Comparison of ENCODE assay signal across 9 cellular contexts in genomic region chr16:90106269-90106668, GRCh38. TPM values are rescaled to one million over a fixed set of nuclear protein-coding genes. Genes with fewer than 3 reads are reported as not detected.
A peak's percentile ranks its signal among the peaks of the same experiment; 100 is the strongest.
DNase-seq lines count a peak whose midpoint lies in the region; ATAC-seq and TF ChIP-seq lines count a peak whose summit lies in the region.
"Not testable (repeated sequence)": the region's sequence is repeated elsewhere in the genome, so short reads cannot be mapped to it uniquely, and the experiment has no call there.
"Had no signal": no experiment of that assay in that cellular context is flagged by ENCODE, and none has a peak within 500 bp of the region (broad histone marks: within the 10 kb centered on the region; RNA-seq: fewer than 3 reads in every experiment).

No MANE protein-coding gene starts in this region.

- DNase-seq in GM12865 (ENCODE audit: low read depth) (peak; percentile 49), activated gamma-delta T cell treated with Interleukin-2 at 50 U/mL for 16 hours (peak; percentile 64), mesenchymal stem cell (peak; percentile 32), thyroid gland (peak; percentile 46 to 60)
- peak; percentile 48 to 57 for DNase-seq in activated CD4-positive, alpha-beta T cell treated with anti-CD3 and anti-CD28 coated beads for 24 hours (ENCODE audit: low read depth in 2 of 2)
- not testable (repeated sequence) for DNase-seq in fibroblast of the aortic adventitia (ENCODE audit: low read depth)
- DNase-seq in stimulated activated CD4-positive, alpha-beta T cell treated with anti-CD3 and anti-CD28 coated beads, Interleukin-15, amount 100 ng/mL, for 24 hours, result peak; percentile 73

- TF ChIP-seq POLR2A in thyroid gland (IDR thresholded peaks at IDR 0.05), result not testable (repeated sequence)

- not testable (repeated sequence) for H3K9ac ChIP-seq in mesenchymal stem cell (ENCODE audit: low read length)

- H3K18ac ChIP-seq in mesenchymal stem cell (ENCODE audit: low read depth in 1 of 2, low read length in 2 of 2), result not testable (repeated sequence)

- not testable (repeated sequence) for H3K27me3 ChIP-seq in mesenchymal stem cell (ENCODE audit: control insufficient read depth in 1 of 2, insufficient read depth in 1 of 2, low read length in 2 of 2); thyroid gland

- H2AFZ ChIP-seq in mesenchymal stem cell (ENCODE audit: low read depth, low read length), result not testable (repeated sequence)

- not testable (repeated sequence) for H3K23ac ChIP-seq in mesenchymal stem cell (ENCODE audit: low read length in 2 of 2)

- not testable (repeated sequence) for H3K4me2 ChIP-seq in mesenchymal stem cell (ENCODE audit: low read length, poor library complexity, severe bottlenecking)

- H3K4me1 ChIP-seq in mesenchymal stem cell (ENCODE audit: control insufficient read depth, insufficient read depth, low read depth, low read length); thyroid gland: not testable (repeated sequence)

- not testable (repeated sequence) for H2BK15ac ChIP-seq in mesenchymal stem cell (ENCODE audit: low read depth, poor library complexity, severe bottlenecking)

- H3K4ac ChIP-seq in mesenchymal stem cell (ENCODE audit: low read depth in 1 of 2, low read length in 2 of 2), result not testable (repeated sequence)

- peak; percentile 69 for ATAC-seq in HG03342 (IDR thresholded peaks at IDR 0.05; ENCODE audit: unreplicated experiment)

- H4K8ac ChIP-seq in mesenchymal stem cell (ENCODE audit: low read length), result not testable (repeated sequence)

- H3K79me1 ChIP-seq in mesenchymal stem cell (replicated peaks; ENCODE audit: low read length, poor library complexity, severe bottlenecking), result not testable (repeated sequence)

- H3K9me3 ChIP-seq in mesenchymal stem cell (ENCODE audit: control insufficient read depth, low read length); thyroid gland: not testable (repeated sequence)

- H3K27ac ChIP-seq in mesenchymal stem cell (ENCODE audit: low read length, poor library complexity, severe bottlenecking); thyroid gland: not testable (repeated sequence)

- H4K91ac ChIP-seq in mesenchymal stem cell (ENCODE audit: low read length), result not testable (repeated sequence)

- H2BK12ac ChIP-seq in mesenchymal stem cell (ENCODE audit: low read length in 2 of 2), result not testable (repeated sequence)

- TF ChIP-seq CTCF in GM12865 (IDR thresholded peaks at IDR 0.05; ENCODE audit: insufficient read depth, low read depth, low read length, missing control alignments) (peak; percentile 21), fibroblast of the aortic adventitia (IDR thresholded peaks at IDR 0.05; ENCODE audit: insufficient read depth, low read length) (peak; percentile 18), thyroid gland (IDR thresholded peaks at IDR 0.05) (peak in 1 of 6 experiments; percentile 22)

- not testable (repeated sequence) for H2BK120ac ChIP-seq in mesenchymal stem cell (ENCODE audit: low read depth, low read length)

- 39% methylated on average over 18 of the region's 32 CpGs for WGBS in mesenchymal stem cell
- WGBS in thyroid gland, 2 donors, result no CpG with 5 or more reads among the region's 32 CpGs

- intact Hi-C loops in thyroid gland (cut with DNase I), result not testable (repeated sequence)

- H3K4me3 ChIP-seq in GM12865 (ENCODE audit: low read depth, low read length); fibroblast of the aortic adventitia (ENCODE audit: low read depth, low read length); mesenchymal stem cell (ENCODE audit: insufficient read depth in 1 of 2, low read depth in 1 of 2, low read length in 2 of 2); thyroid gland (replicated peaks in 1 of 3): not testable (repeated sequence)

- H2AK5ac ChIP-seq in mesenchymal stem cell (ENCODE audit: low read length, severe bottlenecking), result not testable (repeated sequence)

- not testable (repeated sequence) for H2BK5ac ChIP-seq in mesenchymal stem cell (ENCODE audit: low read depth, low read length, poor library complexity, severe bottlenecking)

- not testable (repeated sequence) for H3K14ac ChIP-seq in mesenchymal stem cell (ENCODE audit: low read length in 2 of 2)

- H3K36me3 ChIP-seq in mesenchymal stem cell (ENCODE audit: control insufficient read depth in 1 of 2, insufficient read depth in 2 of 2, low read depth in 1 of 2, low read length in 2 of 2); thyroid gland: not testable (repeated sequence)

RNA-seq across cellular contexts. Expression of gene PRDM7, which starts 29.1 kb away (rescaled TPM):
- total RNA-seq in fibroblast of the aortic adventitia (ENCODE audit: low replicate concordance) (not detected in 2 replicates), thyroid gland (not detected)
- polyA plus RNA-seq in mesenchymal stem cell (2013, experiment 1 of 2), result not detected
- polyA plus RNA-seq in mesenchymal stem cell (2013, experiment 2 of 2), result not detected
- total RNA-seq: activated CD8-positive, alpha-beta memory T cell treated with anti-CD3 and anti-CD28 coated beads for 36 hours had no signal
